28 cellular contexts compared by ENCODE assay signal in the genomic region with DNA sequence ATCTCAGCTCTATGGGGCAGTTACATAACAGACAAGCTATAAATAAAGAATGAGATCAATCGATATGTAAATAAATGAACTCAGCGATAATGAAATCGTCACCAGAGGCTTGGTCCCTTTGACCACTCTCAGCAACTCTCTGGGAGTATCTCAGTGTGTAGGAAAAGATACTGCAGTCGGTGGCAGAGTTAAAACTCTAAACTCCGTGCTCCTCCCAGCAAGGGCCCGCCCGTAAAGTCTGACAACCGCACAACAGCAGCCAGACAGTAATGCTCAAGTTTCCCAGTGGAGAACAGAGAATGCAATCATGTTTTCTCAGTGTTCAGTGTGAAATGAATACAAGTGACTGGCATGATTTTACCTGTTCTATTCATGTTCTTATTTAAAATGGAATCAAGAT.
"Had no signal": no experiment of that assay in that cellular context is flagged by ENCODE, and none has a peak within 500 bp of the region (broad histone marks: within the 10 kb centered on the region; RNA-seq: fewer than 3 reads in every experiment).

No MANE protein-coding gene starts in this region.

- DNase-seq: activated CD4-positive, alpha-beta T cell treated with anti-CD3 and anti-CD28 coated beads for 1 hour; activated CD4-positive, alpha-beta T cell treated with anti-CD3 and anti-CD28 coated beads, Interleukin-2, amount 50 U/mL, for 4 hours; activated CD8-positive, alpha-beta memory T cell treated with anti-CD3 and anti-CD28 coated beads, Interleukin-2, amount 10 ng/mL, durations not matched to agents 7 days and 5 days; activated gamma-delta T cell treated with Interleukin-2 at 50 U/mL for 16 hours; activated T-cell treated with anti-CD3 and anti-CD28 coated beads for 4 hours; anterior cingulate cortex; caudate nucleus; effector CD4-positive, alpha-beta T cell; erythroblast; foreskin keratinocyte; kidney; lower lobe of right lung; mesendoderm; mucosa of descending colon; retina; sigmoid colon; spleen; stimulated activated CD4-positive, alpha-beta T cell treated with anti-CD3 and anti-CD28 coated beads, Interleukin-4, amount 100 ng/mL, for 24 hours; stimulated activated naive CD4-positive, alpha-beta T cell treated with Interleukin-2 at 50 U/mL for 16 hours; T-cell; upper lobe of right lung had no signal

- H3K4me3 Mint-ChIP-seq: activated CD8-positive, alpha-beta memory T cell treated with anti-CD3 and anti-CD28 coated beads, Interleukin-2, amount 10 ng/mL, durations not matched to agents 7 days and 5 days; activated naive CD4-positive, alpha-beta T cell treated with anti-CD3 and anti-CD28 coated beads, Interleukin-2, amount 50 U/mL, for 24 hours; brain; dendritic cell treated with granulocyte-macrophage colony-stimulating factor and Interleukin-4, amounts not matched to agents 40 ng/mL and 50 ng/mL, for 4 days; T-cell; T-helper 2 cell treated with Interferon-gamma antibody and Interleukin-4, amounts not matched to agents 5 μg/mL and 100 μg/mL, for 36 hours had no signal

- H3K9me3 ChIP-seq: lower lobe of right lung, mucosa of descending colon, sigmoid colon, spleen, thoracic aorta, upper lobe of right lung had no signal

- H3K4me1 ChIP-seq: lower lobe of right lung, sigmoid colon, spleen, upper lobe of right lung had no signal

- H3K36me3 ChIP-seq: lower lobe of right lung, sigmoid colon, spleen, thoracic aorta, upper lobe of right lung had no signal

- H3K4me1 Mint-ChIP-seq: activated CD8-positive, alpha-beta memory T cell treated with anti-CD3 and anti-CD28 coated beads, Interleukin-2, amount 10 ng/mL, durations not matched to agents 7 days and 5 days; activated naive CD4-positive, alpha-beta T cell treated with anti-CD3 and anti-CD28 coated beads, Interleukin-2, amount 50 U/mL, for 24 hours; T-cell had no signal

- H3K9me3 Mint-ChIP-seq: activated naive CD4-positive, alpha-beta T cell treated with anti-CD3 and anti-CD28 coated beads, Interleukin-2, amount 50 U/mL, for 24 hours; dendritic cell treated with granulocyte-macrophage colony-stimulating factor and Interleukin-4, amounts not matched to agents 40 ng/mL and 50 ng/mL, for 4 days; T-cell; T-helper 2 cell treated with Interferon-gamma antibody and Interleukin-4, amounts not matched to agents 5 μg/mL and 100 μg/mL, for 36 hours had no signal

- H3K4me3 ChIP-seq: lower lobe of right lung, mucosa of descending colon, sigmoid colon, spleen, thoracic aorta, upper lobe of right lung had no signal

- H3K27ac ChIP-seq: foreskin keratinocyte, lower lobe of right lung, sigmoid colon, spleen, thoracic aorta, upper lobe of right lung, VCaP had no signal

- H3K27ac Mint-ChIP-seq: activated CD8-positive, alpha-beta memory T cell treated with anti-CD3 and anti-CD28 coated beads, Interleukin-2, amount 10 ng/mL, durations not matched to agents 7 days and 5 days; activated naive CD4-positive, alpha-beta T cell treated with anti-CD3 and anti-CD28 coated beads, Interleukin-2, amount 50 U/mL, for 24 hours; dendritic cell treated with granulocyte-macrophage colony-stimulating factor and Interleukin-4, amounts not matched to agents 40 ng/mL and 50 ng/mL, for 4 days; T-cell; T-helper 2 cell treated with Interferon-gamma antibody and Interleukin-4, amounts not matched to agents 5 μg/mL and 100 μg/mL, for 36 hours had no signal

- ATAC-seq: activated CD8-positive, alpha-beta memory T cell treated with anti-CD3 and anti-CD28 coated beads, Interleukin-2, amount 10 ng/mL, durations not matched to agents 7 days and 5 days; foreskin keratinocyte; left lobe of liver; lower lobe of right lung; mucosa of descending colon; T-cell; upper lobe of right lung had no signal

- H3K36me3 Mint-ChIP-seq: activated CD8-positive, alpha-beta memory T cell treated with anti-CD3 and anti-CD28 coated beads, Interleukin-2, amount 10 ng/mL, durations not matched to agents 7 days and 5 days; activated naive CD4-positive, alpha-beta T cell treated with anti-CD3 and anti-CD28 coated beads, Interleukin-2, amount 50 U/mL, for 24 hours; brain; T-cell had no signal
